Comparison of ENCODE assay signal across 1 cellular context in genomic region chr2:38440655-38441054, GRCh38.
TF ChIP-seq lines count a peak whose summit lies in the region.

No MANE protein-coding gene starts in this region.

TF ChIP-seq in HEK293, 187 proteins besides CTCF, POLR2A, EP300 and RAD21 (continued from another document and continues in another):
- TF ChIP-seq ZBTB49 (tag by site-specific recombination; IDR thresholded peaks at IDR 0.05; ENCODE audit: low read depth) (no peak), GFI1B (tag by site-specific recombination; IDR thresholded peaks at IDR 0.05) (peak; percentile 69; the same call in 1 of the 2 replicates), ZNF37A (tag by site-specific recombination; IDR thresholded peaks at IDR 0.05) (no peak), ZNF585B (tag by site-specific recombination; IDR thresholded peaks at IDR 0.05) (no peak), ZNF785 (tag by site-specific recombination; IDR thresholded peaks at IDR 0.05) (no peak), ZNF558 (tag by site-specific recombination; IDR thresholded peaks at IDR 0.05) (no peak; the same call in 1 of the 2 replicates), HOXC10 (CRISPR knock-in tag; IDR thresholded peaks at IDR 0.05) (no peak), ZBTB48 (tag by site-specific recombination; IDR thresholded peaks at IDR 0.05) (no peak), ZNF391 (tag by site-specific recombination; IDR thresholded peaks at IDR 0.05; ENCODE audit: borderline replicate concordance, low read depth) (no peak), ZNF311 (tag by site-specific recombination; IDR thresholded peaks at IDR 0.05; ENCODE audit: borderline replicate concordance) (no peak), PBX3 (CRISPR knock-in tag; IDR thresholded peaks at IDR 0.05) (no peak), ZNF239 (tag by site-specific recombination; IDR thresholded peaks at IDR 0.05) (no peak), YY2 (tag by site-specific recombination; IDR thresholded peaks at IDR 0.05) (no peak), REST (tag by site-specific recombination; IDR thresholded peaks at IDR 0.05) (no peak), ZNF404 (tag by site-specific recombination; IDR thresholded peaks at IDR 0.05) (no peak), ZNF514 (tag by site-specific recombination; IDR thresholded peaks at IDR 0.05) (no peak), ZNF530 (tag by site-specific recombination; IDR thresholded peaks at IDR 0.05; ENCODE audit: low read depth) (no peak), PRDM1 (tag by site-specific recombination; IDR thresholded peaks at IDR 0.05) (no peak), ZBTB21 (tag by site-specific recombination; IDR thresholded peaks at IDR 0.05) (peak; percentile 70), YY1 (tag by site-specific recombination; IDR thresholded peaks at IDR 0.05) (no peak), KLF9 (tag by site-specific recombination; IDR thresholded peaks at IDR 0.05; ENCODE audit: low read depth) (no peak), REPIN1 (tag by site-specific recombination; IDR thresholded peaks at IDR 0.05; ENCODE audit: low read depth) (no peak), KLF1 (tag by site-specific recombination; IDR thresholded peaks at IDR 0.05) (no peak), ZNF341 (tag by site-specific recombination; IDR thresholded peaks at IDR 0.05; ENCODE audit: low read depth) (peak; percentile 62; the same call in 1 of the 2 replicates), ZNF768 (tag by site-specific recombination; IDR thresholded peaks at IDR 0.05) (no peak), ELK4 (IDR thresholded peaks at IDR 0.05; ENCODE audit: borderline replicate concordance, low read depth, low read length) (no peak), ZBTB1 (tag by site-specific recombination; IDR thresholded peaks at IDR 0.05) (no peak), ZNF701 (tag by site-specific recombination; IDR thresholded peaks at IDR 0.05) (no peak), ZNF350 (tag by site-specific recombination; IDR thresholded peaks at IDR 0.05) (no peak), ZNF23 (tag by site-specific recombination; IDR thresholded peaks at IDR 0.05; ENCODE audit: borderline replicate concordance) (no peak), ZNF155 (tag by site-specific recombination; IDR thresholded peaks at IDR 0.05) (no peak), ZNF704 (tag by site-specific recombination; IDR thresholded peaks at IDR 0.05) (no peak), ZNF600 (tag by site-specific recombination; IDR thresholded peaks at IDR 0.05) (no peak; the same call in none of the 2 replicates), MEIS1 (CRISPR knock-in tag; IDR thresholded peaks at IDR 0.05; ENCODE audit: borderline replicate concordance) (no peak), SP3 (tag by site-specific recombination; IDR thresholded peaks at IDR 0.05) (peak; percentile 55; the same call in 1 of the 2 replicates), ZNF114 (tag by site-specific recombination; IDR thresholded peaks at IDR 0.05) (no peak), ZNF214 (tag by site-specific recombination; IDR thresholded peaks at IDR 0.05; ENCODE audit: borderline replicate concordance) (no peak), PRDM4 (tag by site-specific recombination; IDR thresholded peaks at IDR 0.05) (peak; percentile 97), ZNF776 (tag by site-specific recombination; IDR thresholded peaks at IDR 0.05; ENCODE audit: borderline replicate concordance) (no peak), BCL11B (tag by site-specific recombination; IDR thresholded peaks at IDR 0.05; ENCODE audit: low read depth) (no peak), ZNF292 (tag by site-specific recombination; IDR thresholded peaks at IDR 0.05; ENCODE audit: borderline replicate concordance, low read depth) (no peak), SCRT2 (tag by site-specific recombination; IDR thresholded peaks at IDR 0.05) (peak; percentile 58; the same call in 1 of the 2 replicates), ZNF658 (tag by site-specific recombination; IDR thresholded peaks at IDR 0.05) (no peak), ZNF791 (tag by site-specific recombination; IDR thresholded peaks at IDR 0.05) (no peak), EGR2 (tag by site-specific recombination; IDR thresholded peaks at IDR 0.05; ENCODE audit: low read depth) (no peak), ZNF777 (tag by site-specific recombination; IDR thresholded peaks at IDR 0.05; ENCODE audit: borderline replicate concordance) (no peak)
- TF ChIP-seq, protein P1, sequence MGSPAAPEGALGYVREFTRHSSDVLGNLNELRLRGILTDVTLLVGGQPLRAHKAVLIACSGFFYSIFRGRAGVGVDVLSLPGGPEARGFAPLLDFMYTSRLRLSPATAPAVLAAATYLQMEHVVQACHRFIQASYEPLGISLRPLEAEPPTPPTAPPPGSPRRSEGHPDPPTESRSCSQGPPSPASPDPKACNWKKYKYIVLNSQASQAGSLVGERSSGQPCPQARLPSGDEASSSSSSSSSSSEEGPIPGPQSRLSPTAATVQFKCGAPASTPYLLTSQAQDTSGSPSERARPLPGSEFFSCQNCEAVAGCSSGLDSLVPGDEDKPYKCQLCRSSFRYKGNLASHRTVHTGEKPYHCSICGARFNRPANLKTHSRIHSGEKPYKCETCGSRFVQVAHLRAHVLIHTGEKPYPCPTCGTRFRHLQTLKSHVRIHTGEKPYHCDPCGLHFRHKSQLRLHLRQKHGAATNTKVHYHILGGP (tag by site-specific recombination; IDR thresholded peaks at IDR 0.05), result no peak
- TF ChIP-seq, protein P2, sequence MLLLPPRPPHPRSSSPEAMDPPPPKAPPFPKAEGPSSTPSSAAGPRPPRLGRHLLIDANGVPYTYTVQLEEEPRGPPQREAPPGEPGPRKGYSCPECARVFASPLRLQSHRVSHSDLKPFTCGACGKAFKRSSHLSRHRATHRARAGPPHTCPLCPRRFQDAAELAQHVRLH (tag by site-specific recombination; IDR thresholded peaks at IDR 0.05), result peak; percentile 87
- TF ChIP-seq, protein P3, sequence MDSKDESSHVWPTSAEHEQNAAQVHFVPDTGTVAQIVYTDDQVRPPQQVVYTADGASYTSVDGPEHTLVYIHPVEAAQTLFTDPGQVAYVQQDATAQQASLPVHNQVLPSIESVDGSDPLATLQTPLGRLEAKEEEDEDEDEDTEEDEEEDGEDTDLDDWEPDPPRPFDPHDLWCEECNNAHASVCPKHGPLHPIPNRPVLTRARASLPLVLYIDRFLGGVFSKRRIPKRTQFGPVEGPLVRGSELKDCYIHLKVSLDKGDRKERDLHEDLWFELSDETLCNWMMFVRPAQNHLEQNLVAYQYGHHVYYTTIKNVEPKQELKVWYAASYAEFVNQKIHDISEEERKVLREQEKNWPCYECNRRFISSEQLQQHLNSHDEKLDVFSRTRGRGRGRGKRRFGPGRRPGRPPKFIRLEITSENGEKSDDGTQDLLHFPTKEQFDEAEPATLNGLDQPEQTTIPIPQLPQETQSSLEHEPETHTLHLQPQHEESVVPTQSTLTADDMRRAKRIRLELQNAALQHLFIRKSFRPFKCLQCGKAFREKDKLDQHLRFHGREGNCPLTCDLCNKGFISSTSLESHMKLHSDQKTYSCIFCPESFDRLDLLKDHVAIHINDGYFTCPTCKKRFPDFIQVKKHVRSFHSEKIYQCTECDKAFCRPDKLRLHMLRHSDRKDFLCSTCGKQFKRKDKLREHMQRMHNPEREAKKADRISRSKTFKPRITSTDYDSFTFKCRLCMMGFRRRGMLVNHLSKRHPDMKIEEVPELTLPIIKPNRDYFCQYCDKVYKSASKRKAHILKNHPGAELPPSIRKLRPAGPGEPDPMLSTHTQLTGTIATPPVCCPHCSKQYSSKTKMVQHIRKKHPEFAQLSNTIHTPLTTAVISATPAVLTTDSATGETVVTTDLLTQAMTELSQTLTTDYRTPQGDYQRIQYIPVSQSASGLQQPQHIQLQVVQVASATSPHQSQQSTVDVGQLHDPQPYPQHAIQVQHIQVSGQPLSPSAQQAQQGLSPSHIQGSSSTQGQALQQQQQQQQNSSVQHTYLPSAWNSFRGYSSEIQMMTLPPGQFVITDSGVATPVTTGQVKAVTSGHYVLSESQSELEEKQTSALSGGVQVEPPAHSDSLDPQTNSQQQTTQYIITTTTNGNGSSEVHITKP (tag by site-specific recombination; IDR thresholded peaks at IDR 0.05), result peak; percentile 93
